In the genomic region with DNA sequence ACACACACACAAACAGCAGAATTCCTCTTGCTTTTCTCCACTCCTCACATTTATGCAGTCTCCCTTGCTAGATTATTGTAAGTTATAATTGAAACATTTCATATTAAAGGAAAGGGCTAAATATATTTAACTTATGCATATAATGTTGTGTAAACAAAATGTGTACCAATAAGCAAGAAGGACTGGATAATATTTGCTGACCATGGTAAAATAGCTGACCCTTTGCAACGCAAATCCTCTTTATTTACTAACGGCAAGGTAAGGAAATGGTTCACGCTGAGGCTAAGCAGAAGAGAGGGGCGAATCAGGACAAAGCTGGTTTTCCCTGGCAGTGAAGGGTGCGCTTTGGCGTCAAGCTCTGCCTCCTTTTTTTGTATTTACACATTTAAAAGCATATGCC, we compare ENCODE assay signal across 27 cellular contexts.
"Had no signal": no experiment of that assay in that cellular context is flagged by ENCODE, and none has a peak within 500 bp of the region (broad histone marks: within the 10 kb centered on the region; RNA-seq: fewer than 3 reads in every experiment).

No MANE protein-coding gene starts in this region.

- H3K4me1 ChIP-seq: pancreas, prostate gland had no signal

- ATAC-seq: pancreas; right cardiac atrium; stimulated activated effector memory CD8-positive, alpha-beta T cell treated with anti-CD3 and anti-CD28 coated beads, Interleukin-12 subunit alpha, Interleukin-12 subunit beta, amount 100 ng/mL, for 72 hours had no signal

- H3K4me2 ChIP-seq: hepatocyte had no signal

- H3K27ac ChIP-seq: hepatocyte, left ventricle myocardium inferior, pancreas, prostate gland, sigmoid colon, spleen, suprapubic skin, thoracic aorta, tibial artery, upper lobe of left lung, vagina had no signal

- H3K36me3 Mint-ChIP-seq: mesothelial cell of epicardium; naive B cell; stimulated activated effector memory CD8-positive, alpha-beta T cell treated with anti-CD3 and anti-CD28 coated beads, Interleukin-12 subunit alpha, Interleukin-12 subunit beta, amount 100 ng/mL, for 72 hours had no signal

- H3K36me3 ChIP-seq: left ventricle myocardium inferior, pancreas, prostate gland, sigmoid colon, spleen, suprapubic skin, thoracic aorta, tibial artery, upper lobe of left lung, vagina had no signal

- H3K4me3 Mint-ChIP-seq: mesothelial cell of epicardium; neural crest cell; stimulated activated effector memory CD8-positive, alpha-beta T cell treated with anti-CD3 and anti-CD28 coated beads, Interleukin-12 subunit alpha, Interleukin-12 subunit beta, amount 100 ng/mL, for 72 hours; stimulated activated naive CD8-positive, alpha-beta T cell treated with anti-CD3 and anti-CD28 coated beads, Interleukin-15, Interleukin-2, amounts not matched to agents 100 ng/mL and 50 ng/mL, for 24 hours had no signal

- H3K27me3 ChIP-seq: pancreas, sigmoid colon, suprapubic skin, upper lobe of left lung, vagina had no signal

- DNase-seq: islet precursor cell; left ventricle myocardium inferior; mesendoderm; naive B cell; nucleus accumbens; pancreas; posterior cingulate gyrus; retina; right cardiac atrium; sigmoid colon; small intestine; spleen; stimulated activated CD4-positive, alpha-beta T cell treated with anti-CD3 and anti-CD28 coated beads, Interleukin-4, amount 100 ng/mL, for 24 hours; stimulated activated naive CD4-positive, alpha-beta T cell; tibial artery; upper lobe of left lung had no signal

- H3K4me1 Mint-ChIP-seq: mesothelial cell of epicardium; naive B cell; nephron; stimulated activated effector memory CD8-positive, alpha-beta T cell treated with anti-CD3 and anti-CD28 coated beads, Interleukin-12 subunit alpha, Interleukin-12 subunit beta, amount 100 ng/mL, for 72 hours had no signal

- H2AFZ ChIP-seq: hepatocyte had no signal

- H3K9me3 ChIP-seq: pancreas, prostate gland, sigmoid colon, suprapubic skin, thoracic aorta, tibial artery, vagina had no signal

- H3K9me3 Mint-ChIP-seq: neural crest cell; stimulated activated naive CD8-positive, alpha-beta T cell treated with anti-CD3 and anti-CD28 coated beads, Interleukin-15, Interleukin-2, amounts not matched to agents 100 ng/mL and 50 ng/mL, for 24 hours had no signal

- H3K27ac Mint-ChIP-seq: mesothelial cell of epicardium; naive B cell; nephron; stimulated activated effector memory CD8-positive, alpha-beta T cell treated with anti-CD3 and anti-CD28 coated beads, Interleukin-12 subunit alpha, Interleukin-12 subunit beta, amount 100 ng/mL, for 72 hours; stimulated activated naive CD8-positive, alpha-beta T cell treated with anti-CD3 and anti-CD28 coated beads, Interleukin-15, Interleukin-2, amounts not matched to agents 100 ng/mL and 50 ng/mL, for 24 hours had no signal

- H3K4me3 ChIP-seq: hepatocyte, left ventricle myocardium inferior, lung, pancreas, prostate gland, sigmoid colon, spleen, suprapubic skin, thoracic aorta, tibial artery, upper lobe of left lung, vagina had no signal
